9 cellular contexts compared by ENCODE assay signal in genomic region chr20:49611539-49612126, GRCh38. TPM values are rescaled to one million over a fixed set of nuclear protein-coding genes. Genes with fewer than 3 reads are reported as not detected.
DNase-seq lines count a peak whose midpoint lies in the region; ATAC-seq and TF ChIP-seq lines count a peak whose summit lies in the region.
"Not testable (repeated sequence)": the region's sequence is repeated elsewhere in the genome, so short reads cannot be mapped to it uniquely, and the experiment has no call there.
"Had no signal": no experiment of that assay in that cellular context is flagged by ENCODE, and none has a peak within 500 bp of the region (broad histone marks: within the 10 kb centered on the region; RNA-seq: fewer than 3 reads in every experiment).

No MANE protein-coding gene starts in this region.

- POLR2A ChIA-PET in A673 (lab: Charles Lee; ENCODE audit: low non-redundant PET) = not testable (repeated sequence)
- POLR2A ChIA-PET in PC-9 (lab: Charles Lee; ENCODE audit: unreplicated experiment) = interaction anchor here (0.6 kb wide), 1 partner anchor 39 kb away, joined by 3 read pairs; no protein-coding TSS in a partner anchor

- H3K4me3 Mint-ChIP-seq in activated T-helper 17 cell treated with anti-CD3 and anti-CD28 coated beads, Interleukin-2, amount 50 U/mL, for 72 hours = peak overlapping the region; percentile 54
- peak overlapping the region; percentile 55 to 76 for H3K4me3 Mint-ChIP-seq in effector memory CD8-positive, alpha-beta T cell
- peak overlapping the region; percentile 43 for H3K4me3 Mint-ChIP-seq in neural progenitor cell
- H3K4me3 Mint-ChIP-seq in stimulated activated effector memory CD8-positive, alpha-beta T cell treated with anti-CD3 and anti-CD28 coated beads, Interleukin-12 subunit alpha, Interleukin-12 subunit beta, amount 100 ng/mL, for 72 hours = peak overlapping the region; percentile 67

- H3K4me1 Mint-ChIP-seq in activated T-helper 17 cell treated with anti-CD3 and anti-CD28 coated beads, Interleukin-2, amount 50 U/mL, for 72 hours = peaks cover 13% of the 10 kb centered on the region
- H3K4me1 Mint-ChIP-seq in effector memory CD8-positive, alpha-beta T cell (ENCODE audit: low read depth in 2 of 2) = peaks cover 14 to 15% of the 10 kb centered on the region in 2 donors
- H3K4me1 Mint-ChIP-seq in neural progenitor cell = not testable (repeated sequence)
- peaks cover 21% of the 10 kb centered on the region for H3K4me1 Mint-ChIP-seq in stimulated activated effector memory CD8-positive, alpha-beta T cell treated with anti-CD3 and anti-CD28 coated beads, Interleukin-12 subunit alpha, Interleukin-12 subunit beta, amount 100 ng/mL, for 72 hours

- intact Hi-C loops in A673 (cut with micrococcal nuclease; ENCODE audit: unreplicated experiment) = loop anchor here (2.0 kb wide), 2 partner anchors 277 to 317 kb away; no protein-coding TSS in a partner anchor
- intact Hi-C loops in PC-9 (cut with micrococcal nuclease; ENCODE audit: unreplicated experiment) = loop anchor here (1.0 to 5.0 kb wide), 8 partner anchors 101 to 566 kb away; partner anchors contain the start of genes B4GALT5 and SLC9A8

- H3K9me3 Mint-ChIP-seq in activated T-helper 17 cell treated with anti-CD3 and anti-CD28 coated beads, Interleukin-2, amount 50 U/mL, for 72 hours; effector memory CD8-positive, alpha-beta T cell; neural progenitor cell; stimulated activated effector memory CD8-positive, alpha-beta T cell treated with anti-CD3 and anti-CD28 coated beads, Interleukin-12 subunit alpha, Interleukin-12 subunit beta, amount 100 ng/mL, for 72 hours: not testable (repeated sequence)

- H3K9me2 ChIP-seq in GM23248 (ENCODE audit: insufficient read depth); PC-9 (ENCODE audit: insufficient read depth): not testable (repeated sequence)

- CTCF ChIA-PET in A673 (lab: Charles Lee) (interaction anchor here (0.7 kb wide), 1 partner anchor 313 kb away, joined by 7 read pairs; no protein-coding TSS in a partner anchor), PC-9 (lab: Charles Lee) (interaction anchor here (0.7 to 1.4 kb wide), 4 partner anchors 70 to 235 kb away, joined by 3 to 17 read pairs (median 3); no protein-coding TSS in a partner anchor)

- not testable (repeated sequence) for TF ChIP-seq CTCF in A673 (conservative IDR thresholded peaks at IDR 0.05; ENCODE audit: low read depth, low read length); PC-9 (conservative IDR thresholded peaks at IDR 0.05); neural progenitor cell (IDR thresholded peaks at IDR 0.05)

- H3K9ac ChIP-seq in GM23248; iPS-20b (ENCODE audit: low read depth, low read length); neural progenitor cell: not testable (repeated sequence)

- WGBS in GM23248 (ENCODE audit: low coverage in 1 of 2, low lambda C conversion rate in 2 of 2, missing lambda C conversion rate in 2 of 2), 2 experiments = 60 to 65% methylated on average over 6 of the region's 6 CpGs

- H2AFZ ChIP-seq in GM23248 (0 out of 2 replicates have a peak overlapping the region, but pooled peaks have one; percentile 77), neural progenitor cell (replicated peaks) (peak overlapping the region; percentile 58)
- H2AFZ ChIP-seq in PC-9 = not testable (repeated sequence)

- H3K4me3 ChIP-seq in A673 (ENCODE audit: low read depth, low read length, poor library complexity, severe bottlenecking) = peak overlapping the region; percentile 32
- H3K4me3 ChIP-seq in GM23248 = peak overlapping the region; percentile 58; the same call in 1 of the 2 replicates
- not testable (repeated sequence) for H3K4me3 ChIP-seq in PC-9, neural progenitor cell
- H3K4me3 ChIP-seq in iPS-20b (ENCODE audit: low read length) = peak overlapping the region; percentile 21; the same call in 1 of the 2 replicates

- H3K27me3 Mint-ChIP-seq in activated T-helper 17 cell treated with anti-CD3 and anti-CD28 coated beads, Interleukin-2, amount 50 U/mL, for 72 hours; effector memory CD8-positive, alpha-beta T cell: not testable (repeated sequence)
- H3K27me3 Mint-ChIP-seq in neural progenitor cell (ENCODE audit: insufficient read depth, low read depth) = peaks cover 25% of the 10 kb centered on the region

- H3K27ac ChIP-seq in A673 (ENCODE audit: low read depth, low read length, poor library complexity, severe bottlenecking); GM23248; iPS-20b (ENCODE audit: low read length); neural progenitor cell: not testable (repeated sequence)
- peak overlapping the region; percentile 18; the same call in 1 of the 2 replicates for H3K27ac ChIP-seq in PC-9

- H3K79me2 ChIP-seq in GM23248 (ENCODE audit: insufficient read depth); PC-9 (ENCODE audit: low read depth); neural progenitor cell (ENCODE audit: low read depth): not testable (repeated sequence)

- H3F3A ChIP-seq in GM23248 (ENCODE audit: insufficient read depth); neural progenitor cell (ENCODE audit: low read depth): not testable (repeated sequence)
- peaks cover 39% of the 10 kb centered on the region for H3F3A ChIP-seq in PC-9 (ENCODE audit: insufficient read depth, low read depth)

- DNase-seq in A673 (ENCODE audit: low spot score); GM23248; PC-9; effector memory CD8-positive, alpha-beta T cell; neural progenitor cell (ENCODE audit: low spot score); stimulated activated effector memory CD8-positive, alpha-beta T cell treated with anti-CD3 and anti-CD28 coated beads, Interleukin-12 subunit alpha, Interleukin-12 subunit beta, amount 100 ng/mL, for 72 hours (ENCODE audit: low spot score in 2 of 2): not testable (repeated sequence)

- H3K9me3 ChIP-seq in A673 (ENCODE audit: low read depth, low read length, poor library complexity, severe bottlenecking); GM23248 (ENCODE audit: low read depth); PC-9 (ENCODE audit: insufficient read depth, low read depth); iPS-20b (ENCODE audit: insufficient read depth, low read depth, low read length); neural progenitor cell (ENCODE audit: low read depth): not testable (repeated sequence)

- not testable (repeated sequence) for H3K27me3 ChIP-seq in A673 (replicated peaks; ENCODE audit: insufficient read depth, low read depth, low read length, poor library complexity); GM23248 (replicated peaks; ENCODE audit: insufficient read depth); PC-9 (ENCODE audit: insufficient read depth, low read depth); iPS-20b (ENCODE audit: insufficient read depth, low read length); neural progenitor cell

- H3K36me3 ChIP-seq in A673 (ENCODE audit: insufficient read depth, low read length, poor library complexity, severe bottlenecking); GM23248 (ENCODE audit: low read depth); PC-9 (ENCODE audit: low read depth); iPS-20b (ENCODE audit: insufficient read depth, low read depth, low read length); neural progenitor cell: not testable (repeated sequence)

- in situ Hi-C loops in GM23248 (cut with MboI) = loop anchor here (10.0 kb wide), 1 partner anchor 233 kb away; no protein-coding TSS in a partner anchor

- ATAC-seq in activated T-helper 17 cell treated with anti-CD3 and anti-CD28 coated beads, Interleukin-2, amount 50 U/mL, for 72 hours (replicated peaks); effector memory CD8-positive, alpha-beta T cell (replicated peaks); stimulated activated effector memory CD8-positive, alpha-beta T cell treated with anti-CD3 and anti-CD28 coated beads, Interleukin-12 subunit alpha, Interleukin-12 subunit beta, amount 100 ng/mL, for 72 hours: not testable (repeated sequence)

- H3K36me3 Mint-ChIP-seq in activated T-helper 17 cell treated with anti-CD3 and anti-CD28 coated beads, Interleukin-2, amount 50 U/mL, for 72 hours (ENCODE audit: low read depth); effector memory CD8-positive, alpha-beta T cell (ENCODE audit: insufficient read depth); neural progenitor cell; stimulated activated effector memory CD8-positive, alpha-beta T cell treated with anti-CD3 and anti-CD28 coated beads, Interleukin-12 subunit alpha, Interleukin-12 subunit beta, amount 100 ng/mL, for 72 hours: not testable (repeated sequence)

- H4K20me1 ChIP-seq in GM23248 (ENCODE audit: insufficient read depth); PC-9 (ENCODE audit: insufficient read depth); neural progenitor cell (ENCODE audit: low read depth): not testable (repeated sequence)

- BruUV-seq in A673 (replicated peaks; lab: Mats Ljungman, UMichigan); PC-9 (replicated peaks; lab: Mats Ljungman, UMichigan): not testable (repeated sequence)

- peak overlapping the region; percentile 84 for H3K4me2 ChIP-seq in GM23248 (ENCODE audit: unreplicated experiment)
- peak overlapping the region; percentile 70 for H3K4me2 ChIP-seq in PC-9
- H3K4me2 ChIP-seq in neural progenitor cell = peak overlapping the region; percentile 66

- not testable (repeated sequence) for H3K4me1 ChIP-seq in A673 (ENCODE audit: insufficient read depth, low read length, poor library complexity, severe bottlenecking); GM23248 (ENCODE audit: insufficient read depth); iPS-20b (ENCODE audit: insufficient read depth, low read length); neural progenitor cell
- H3K4me1 ChIP-seq in PC-9 (replicated peaks; ENCODE audit: insufficient read depth) = peaks cover 75% of the 10 kb centered on the region

- H3K27ac Mint-ChIP-seq in activated T-helper 17 cell treated with anti-CD3 and anti-CD28 coated beads, Interleukin-2, amount 50 U/mL, for 72 hours; effector memory CD8-positive, alpha-beta T cell; neural progenitor cell; stimulated activated effector memory CD8-positive, alpha-beta T cell treated with anti-CD3 and anti-CD28 coated beads, Interleukin-12 subunit alpha, Interleukin-12 subunit beta, amount 100 ng/mL, for 72 hours: not testable (repeated sequence)

RNA-seq across cellular contexts. Expression of gene PTGIS, which starts 43.7 kb away (rescaled TPM):
- not detected in 2 replicates for total RNA-seq in A673 (2021)
- 178 and 192 TPM in 2 replicates for total RNA-seq in GM23248 (2014; rRNA removed; shearing (Covaris generic))
- 109 and 114 TPM in 2 replicates for polyA plus RNA-seq in GM23248 (2016; fragmentation: Nextera tagmentation; extraction: Ambion mirVana)
- total RNA-seq in PC-9 (2021) = 26.9 and 30.3 TPM in 2 replicates
- total RNA-seq in activated T-helper 17 cell treated with anti-CD3 and anti-CD28 coated beads, Interleukin-2, amount 50 U/mL, for 72 hours = 1 to 10 TPM in 1 of 2 donors, under 1 TPM in 1; 0.56 to 2.3 TPM
- total RNA-seq in neural progenitor cell (ENCODE audit: low replicate concordance) = 31.3 and 35.6 TPM in 2 replicates
- polyA plus RNA-seq: CD14-positive monocyte had no signal
